8 cellular contexts compared by ENCODE assay signal in genomic region chr12:47071241-47071852, GRCh38. TPM values are rescaled to one million over a fixed set of nuclear protein-coding genes. Genes with fewer than 3 reads are reported as not detected.
A peak's percentile ranks its signal among the peaks of the same experiment; 100 is the strongest.
DNase-seq lines count a peak whose midpoint lies in the region; ATAC-seq and TF ChIP-seq lines count a peak whose summit lies in the region.

No MANE protein-coding gene starts in this region.

- H3K9me3 Mint-ChIP-seq in activated CD4-positive, alpha-beta T cell treated with anti-CD3 and anti-CD28 coated beads for 36 hours (ENCODE audit: low read depth), result no peaks in the 10 kb centered on the region
- no peaks in the 10 kb centered on the region for H3K9me3 Mint-ChIP-seq in stimulated activated effector memory CD8-positive, alpha-beta T cell treated with anti-CD3 and anti-CD28 coated beads, Interleukin-12 subunit alpha, Interleukin-12 subunit beta, amount 100 ng/mL, for 72 hours

- H3K36me3 ChIP-seq in smooth muscle cell (ENCODE audit: low read depth), result no peaks in the 10 kb centered on the region

- 49% methylated on average over 5 of the region's 5 CpGs for WGBS in smooth muscle cell (ENCODE audit: low lambda C conversion rate)

- intact Hi-C loops in activated CD4-positive, alpha-beta T cell treated with anti-CD3 and anti-CD28 coated beads for 36 hours (cut with DNase I, micrococcal nuclease), result loop anchor here (2.0 to 5.0 kb wide), 2 partner anchors 39 kb away; no protein-coding TSS in a partner anchor

- TF ChIP-seq CTCF in epithelial cell of esophagus (IDR thresholded peaks at IDR 0.05; ENCODE audit: insufficient read depth, low read depth, low read length, missing control alignments), result peak; percentile 49
- peak; percentile 52 for TF ChIP-seq CTCF in smooth muscle cell (IDR thresholded peaks at IDR 0.05; ENCODE audit: borderline replicate concordance, insufficient read depth, poor library complexity, severe bottlenecking)

- no peaks in the 10 kb centered on the region for H3K9me3 ChIP-seq in smooth muscle cell (replicated peaks; ENCODE audit: low read depth)

- DNase-seq in activated CD4-positive, alpha-beta T cell treated with anti-CD3 and anti-CD28 coated beads for 36 hours, result peak; percentile 17
- DNase-seq in activated CD4-positive, alpha-beta T cell treated with anti-CD3 and anti-CD28 coated beads for 1 hour, result no peak
- DNase-seq in NCI-H774 (lab: John Stamatoyannopoulos, UW) (peak; percentile 29), epithelial cell of esophagus (ENCODE audit: low read depth) (peak; percentile 26), smooth muscle cell (lab: John Stamatoyannopoulos, UW; ENCODE audit: unreplicated experiment) (no peak), activated T-cell treated with anti-CD3 and anti-CD28 coated beads for 4 hours (no peak)
- DNase-seq in activated CD4-positive, alpha-beta T cell treated with anti-CD3 and anti-CD28 coated beads, Interleukin-2, amount 50 U/mL, for 4 hours, result no peak
- no peak for DNase-seq in stimulated activated effector memory CD8-positive, alpha-beta T cell treated with anti-CD3 and anti-CD28 coated beads, Interleukin-12 subunit alpha, Interleukin-12 subunit beta, amount 100 ng/mL, for 72 hours (ENCODE audit: low spot score in 2 of 2)

- no peaks in the 10 kb centered on the region for H3F3A ChIP-seq in smooth muscle cell (ENCODE audit: low read depth)

- no peak overlapping the region for H3K27ac Mint-ChIP-seq in activated CD4-positive, alpha-beta T cell treated with anti-CD3 and anti-CD28 coated beads for 36 hours
- no peak overlapping the region for H3K27ac Mint-ChIP-seq in stimulated activated effector memory CD8-positive, alpha-beta T cell treated with anti-CD3 and anti-CD28 coated beads, Interleukin-12 subunit alpha, Interleukin-12 subunit beta, amount 100 ng/mL, for 72 hours

- peaks cover 24% of the 10 kb centered on the region for H3K4me1 Mint-ChIP-seq in activated CD4-positive, alpha-beta T cell treated with anti-CD3 and anti-CD28 coated beads for 36 hours
- H3K4me1 Mint-ChIP-seq in stimulated activated effector memory CD8-positive, alpha-beta T cell treated with anti-CD3 and anti-CD28 coated beads, Interleukin-12 subunit alpha, Interleukin-12 subunit beta, amount 100 ng/mL, for 72 hours, result peaks cover 28% of the 10 kb centered on the region

- no peak overlapping the region for H3K4me3 Mint-ChIP-seq in activated CD4-positive, alpha-beta T cell treated with anti-CD3 and anti-CD28 coated beads for 36 hours
- H3K4me3 Mint-ChIP-seq in stimulated activated effector memory CD8-positive, alpha-beta T cell treated with anti-CD3 and anti-CD28 coated beads, Interleukin-12 subunit alpha, Interleukin-12 subunit beta, amount 100 ng/mL, for 72 hours, result no peak overlapping the region

- H3K4me3 ChIP-seq in epithelial cell of esophagus (ENCODE audit: low read length) (no peak overlapping the region), smooth muscle cell (no peak overlapping the region)

- H3K27me3 Mint-ChIP-seq in activated CD4-positive, alpha-beta T cell treated with anti-CD3 and anti-CD28 coated beads for 36 hours, result no peaks in the 10 kb centered on the region

- H3K79me2 ChIP-seq in smooth muscle cell (ENCODE audit: low read depth), result peaks cover 2% of the 10 kb centered on the region

- H3K27ac ChIP-seq in smooth muscle cell (ENCODE audit: low read depth), result no peak overlapping the region

- ATAC-seq in activated CD4-positive, alpha-beta T cell treated with anti-CD3 and anti-CD28 coated beads for 36 hours, result no peak
- ATAC-seq in stimulated activated effector memory CD8-positive, alpha-beta T cell treated with anti-CD3 and anti-CD28 coated beads, Interleukin-12 subunit alpha, Interleukin-12 subunit beta, amount 100 ng/mL, for 72 hours, result no peak

- H3K9ac ChIP-seq in smooth muscle cell (ENCODE audit: low read depth), result no peak overlapping the region

- H3K27me3 ChIP-seq in smooth muscle cell (ENCODE audit: low read depth), result no peaks in the 10 kb centered on the region

- H2AFZ ChIP-seq in smooth muscle cell (ENCODE audit: low read depth), result no peak overlapping the region

- POLR2A ChIA-PET in activated CD4-positive, alpha-beta T cell treated with anti-CD3 and anti-CD28 coated beads for 36 hours (lab: Charles Lee), result interaction anchor here (0.7 kb wide), 1 partner anchor 148 kb away, joined by 3 read pairs; no protein-coding TSS in a partner anchor

- peaks cover 3% of the 10 kb centered on the region for H4K20me1 ChIP-seq in smooth muscle cell (ENCODE audit: low read depth)

- CTCF ChIA-PET in activated CD4-positive, alpha-beta T cell treated with anti-CD3 and anti-CD28 coated beads for 36 hours (lab: Charles Lee), result interaction anchor here (0.7 to 5.8 kb wide), 36 partner anchors 10 to 615 kb away, joined by 3 to 43 read pairs (median 4); partner anchors contain the start of genes AMIGO2 and PCED1B

- no peak overlapping the region for H3K4me2 ChIP-seq in smooth muscle cell

- peaks cover 8% of the 10 kb centered on the region for H3K36me3 Mint-ChIP-seq in activated CD4-positive, alpha-beta T cell treated with anti-CD3 and anti-CD28 coated beads for 36 hours (ENCODE audit: low read depth)
- no peaks in the 10 kb centered on the region for H3K36me3 Mint-ChIP-seq in stimulated activated effector memory CD8-positive, alpha-beta T cell treated with anti-CD3 and anti-CD28 coated beads, Interleukin-12 subunit alpha, Interleukin-12 subunit beta, amount 100 ng/mL, for 72 hours

- H3K4me1 ChIP-seq in smooth muscle cell (ENCODE audit: low read depth), result peaks cover 5% of the 10 kb centered on the region

RNA-seq across cellular contexts. Expression of gene PCED1B, which starts 8.1 kb away (rescaled TPM):
- 10 to 100 TPM; 76.3 to 82.3 TPM for total RNA-seq in activated CD4-positive, alpha-beta T cell treated with anti-CD3 and anti-CD28 coated beads for 36 hours
- total RNA-seq in smooth muscle cell, result 2.7 and 6.1 TPM in 2 replicates
- polyA plus RNA-seq in smooth muscle cell, result 3.5 and 6.3 TPM in 2 replicates

RNA-seq across cellular contexts. Expression of gene AMIGO2, which starts 8.4 kb away (rescaled TPM):
- total RNA-seq in activated CD4-positive, alpha-beta T cell treated with anti-CD3 and anti-CD28 coated beads for 36 hours, result 10 to 100 TPM; 15.1 to 17.1 TPM
- total RNA-seq in smooth muscle cell, result 51.6 and 59.6 TPM in 2 replicates
- polyA plus RNA-seq in smooth muscle cell, result 30.4 and 54.8 TPM in 2 replicates

Comparison
In these comparisons a context has a peak if more than half of its experiments do, and no peak if none do; other contexts are left out.
1. DNase-seq: peak in activated CD4-positive, alpha-beta T cell treated with anti-CD3 and anti-CD28 coated beads for 36 hours (single experiment), NCI-H774 (single experiment) and epithelial cell of esophagus (single experiment); none in activated CD4-positive, alpha-beta T cell treated with anti-CD3 and anti-CD28 coated beads for 1 hour (single experiment), smooth muscle cell (single experiment), activated CD4-positive, alpha-beta T cell treated with anti-CD3 and anti-CD28 coated beads, Interleukin-2, amount 50 U/mL, for 4 hours (0 of 2), activated T-cell treated with anti-CD3 and anti-CD28 coated beads for 4 hours (single experiment) and stimulated activated effector memory CD8-positive, alpha-beta T cell treated with anti-CD3 and anti-CD28 coated beads, Interleukin-12 subunit alpha, Interleukin-12 subunit beta, amount 100 ng/mL, for 72 hours (0 of 2).
2. RNA of gene PCED1B, which starts 8.1 kb away (total RNA-seq): 76.3 to 82.3 TPM in activated CD4-positive, alpha-beta T cell treated with anti-CD3 and anti-CD28 coated beads for 36 hours; 2.7 to 6.1 TPM in smooth muscle cell; every median in the first group is over 10 times any median in the second.